ENCODE assay signal across 8 cellular contexts in the genomic region with DNA sequence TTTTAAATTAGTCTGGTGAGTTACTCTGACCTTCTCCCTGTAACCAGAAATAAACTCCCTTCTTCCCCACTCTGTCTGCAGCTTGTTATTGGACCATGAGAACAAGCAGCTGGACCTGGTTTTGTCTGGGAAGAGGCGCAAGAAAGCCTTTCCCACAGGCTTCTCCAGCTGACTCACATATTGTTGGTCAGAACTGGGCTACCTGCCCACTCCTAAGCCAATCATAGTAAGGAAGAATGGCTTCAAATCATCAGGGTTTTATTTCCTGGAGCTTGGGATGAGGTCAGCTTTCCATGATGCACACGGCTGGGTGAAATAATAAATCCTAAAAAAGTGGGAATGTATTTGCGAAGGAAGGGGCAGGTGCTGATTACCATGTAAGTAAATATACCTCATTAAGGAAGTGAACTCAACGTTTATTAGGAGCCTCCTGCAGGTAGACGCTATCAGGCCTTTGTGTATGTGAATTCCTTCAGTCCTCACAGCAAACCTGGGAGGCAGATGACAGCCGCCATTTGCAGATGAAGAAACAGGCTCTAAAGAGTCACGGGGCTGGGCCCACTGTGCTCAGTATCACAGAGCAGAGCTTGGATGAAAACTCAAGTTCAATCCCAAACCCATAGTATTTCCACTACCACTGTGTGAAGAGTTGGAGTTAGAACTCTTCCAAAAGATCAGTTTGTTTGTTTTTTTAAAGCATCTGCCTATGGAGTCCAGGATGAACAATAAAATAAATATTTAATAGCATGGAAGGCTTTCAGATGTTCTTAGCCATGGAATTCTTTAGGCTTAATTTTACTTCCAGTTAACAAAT. TPM values are rescaled to one million over a fixed set of nuclear protein-coding genes. Genes with fewer than 3 reads are reported as not detected.
DNase-seq lines count a peak whose midpoint lies in the region; ATAC-seq, FAIRE-seq and TF ChIP-seq lines count a peak whose summit lies in the region.

No MANE protein-coding gene starts in this region.

- POLR2A ChIA-PET in WTC11 (lab: Charles Lee), result interaction anchor here (1.6 kb wide), 1 partner anchor 258 kb away, joined by 5 read pairs; a partner anchor contains a TSS

- no peak overlapping the region for H3K4me3 Mint-ChIP-seq in WTC11
- no peak overlapping the region for H3K4me3 Mint-ChIP-seq in activated T-cell treated with anti-CD3 and anti-CD28 coated beads, Interleukin-2, amount 50 U/mL, for 24 hours

- no peak for FAIRE-seq in HTR-8/SVneo (lab: Jason Lieb, UNC)

- H3K4me3 ChIP-seq in breast epithelium, result peak overlapping the region in 2 of 3 donors; percentile 40 to 61
- H3K4me3 ChIP-seq in testis, result no peak overlapping the region

- intact Hi-C loops in breast epithelium (cut with DNase I; ENCODE audit: low total_unique reads), result loop anchor here (10.0 kb wide), 1 partner anchor 140 kb away; a partner anchor contains a TSS
- intact Hi-C loops in testis (cut with DNase I; ENCODE audit: low total_unique reads), result no loop called here

- 51 to 60% methylated on average over 7 of the region's 7 CpGs for WGBS in testis, 2 donors

- no peak for TF ChIP-seq POLR2A in breast epithelium (IDR thresholded peaks at IDR 0.05)
- no peak for TF ChIP-seq POLR2A in testis (IDR thresholded peaks at IDR 0.05)

- CTCF ChIA-PET in WTC11 (lab: Charles Lee), result interaction anchor here (0.5 to 2.0 kb wide), 4 partner anchors 142 to 416 kb away, joined by 3 to 8 read pairs (median 4); a partner anchor contains a TSS

- DNase-seq in HTR-8/SVneo (ENCODE audit: insufficient read length, low spot score) (peak; percentile 78), breast epithelium (ENCODE audit: low spot score in 2 of 2) (peak; percentile 71 to 94), kidney tubule cell (ENCODE audit: low spot score) (peak; percentile 97), testis (peak; percentile 84), WTC11 (ENCODE audit: low spot score) (no peak)
- no peak for DNase-seq in activated T-cell treated with anti-CD3 and anti-CD28 coated beads, Interleukin-2, amount 50 U/mL, for 24 hours
- no peak for DNase-seq in stimulated activated naive CD8-positive, alpha-beta T cell treated with anti-CD3 and anti-CD28 coated beads, Interleukin-15, Interleukin-2, amounts not matched to agents 100 U/mL and 50 U/mL, for 24 hours

- H3K4me1 Mint-ChIP-seq in WTC11, result peaks cover 36% of the 10 kb centered on the region
- peaks cover 10% of the 10 kb centered on the region for H3K4me1 Mint-ChIP-seq in activated T-cell treated with anti-CD3 and anti-CD28 coated beads, Interleukin-2, amount 50 U/mL, for 24 hours (ENCODE audit: low read depth)

- no peaks in the 10 kb centered on the region for H3K27me3 Mint-ChIP-seq in WTC11 (ENCODE audit: low read depth)
- H3K27me3 Mint-ChIP-seq in activated T-cell treated with anti-CD3 and anti-CD28 coated beads, Interleukin-2, amount 50 U/mL, for 24 hours, result no peaks in the 10 kb centered on the region

- H3K36me3 ChIP-seq in breast epithelium (no peaks in the 10 kb centered on the region), testis (ENCODE audit: low read depth, missing control alignments) (no peaks in the 10 kb centered on the region)

- H3K9me3 ChIP-seq in breast epithelium (no peaks in the 10 kb centered on the region), testis (no peaks in the 10 kb centered on the region)

- H3K4me1 ChIP-seq in breast epithelium (peaks cover 7 to 22% of the 10 kb centered on the region in 2 donors), testis (peaks cover 14% of the 10 kb centered on the region)

- H3K27ac ChIP-seq in breast epithelium (peak overlapping the region; percentile 93 to 98), testis (peak overlapping the region in 1 of 2 donors; percentile 80)

- no peak overlapping the region for H3K27ac Mint-ChIP-seq in WTC11
- no peak overlapping the region for H3K27ac Mint-ChIP-seq in activated T-cell treated with anti-CD3 and anti-CD28 coated beads, Interleukin-2, amount 50 U/mL, for 24 hours

- H3K36me3 Mint-ChIP-seq in WTC11, result no peaks in the 10 kb centered on the region
- H3K36me3 Mint-ChIP-seq in activated T-cell treated with anti-CD3 and anti-CD28 coated beads, Interleukin-2, amount 50 U/mL, for 24 hours (ENCODE audit: low read depth), result peaks cover 4% of the 10 kb centered on the region

- ATAC-seq in GM18861 (IDR thresholded peaks at IDR 0.05; ENCODE audit: unreplicated experiment) (no peak), WTC11 (no peak)
- ATAC-seq in stimulated activated naive CD8-positive, alpha-beta T cell treated with anti-CD3 and anti-CD28 coated beads, Interleukin-15, Interleukin-2, amounts not matched to agents 100 U/mL and 50 U/mL, for 24 hours, result no peak

- no peaks in the 10 kb centered on the region for H3K9me3 Mint-ChIP-seq in WTC11
- H3K9me3 Mint-ChIP-seq in activated T-cell treated with anti-CD3 and anti-CD28 coated beads, Interleukin-2, amount 50 U/mL, for 24 hours, result no peaks in the 10 kb centered on the region

- H3K27me3 ChIP-seq in breast epithelium (no peaks in the 10 kb centered on the region), testis (no peaks in the 10 kb centered on the region)

- TF ChIP-seq CTCF in breast epithelium (IDR thresholded peaks at IDR 0.05) (no peak), testis (IDR thresholded peaks at IDR 0.05) (no peak), WTC11 (IDR thresholded peaks at IDR 0.05) (no peak)

TF ChIP-seq in WTC11, 78 proteins besides CTCF, POLR2A, EP300 and RAD21 (continues in another document):
- no peak for TF ChIP-seq ZNF121 (CRISPR knock-in tag; IDR thresholded peaks at IDR 0.05)
- TF ChIP-seq MXD4 (CRISPR knock-in tag; IDR thresholded peaks at IDR 0.05; ENCODE audit: borderline replicate concordance), result no peak
- TF ChIP-seq, protein P1, sequence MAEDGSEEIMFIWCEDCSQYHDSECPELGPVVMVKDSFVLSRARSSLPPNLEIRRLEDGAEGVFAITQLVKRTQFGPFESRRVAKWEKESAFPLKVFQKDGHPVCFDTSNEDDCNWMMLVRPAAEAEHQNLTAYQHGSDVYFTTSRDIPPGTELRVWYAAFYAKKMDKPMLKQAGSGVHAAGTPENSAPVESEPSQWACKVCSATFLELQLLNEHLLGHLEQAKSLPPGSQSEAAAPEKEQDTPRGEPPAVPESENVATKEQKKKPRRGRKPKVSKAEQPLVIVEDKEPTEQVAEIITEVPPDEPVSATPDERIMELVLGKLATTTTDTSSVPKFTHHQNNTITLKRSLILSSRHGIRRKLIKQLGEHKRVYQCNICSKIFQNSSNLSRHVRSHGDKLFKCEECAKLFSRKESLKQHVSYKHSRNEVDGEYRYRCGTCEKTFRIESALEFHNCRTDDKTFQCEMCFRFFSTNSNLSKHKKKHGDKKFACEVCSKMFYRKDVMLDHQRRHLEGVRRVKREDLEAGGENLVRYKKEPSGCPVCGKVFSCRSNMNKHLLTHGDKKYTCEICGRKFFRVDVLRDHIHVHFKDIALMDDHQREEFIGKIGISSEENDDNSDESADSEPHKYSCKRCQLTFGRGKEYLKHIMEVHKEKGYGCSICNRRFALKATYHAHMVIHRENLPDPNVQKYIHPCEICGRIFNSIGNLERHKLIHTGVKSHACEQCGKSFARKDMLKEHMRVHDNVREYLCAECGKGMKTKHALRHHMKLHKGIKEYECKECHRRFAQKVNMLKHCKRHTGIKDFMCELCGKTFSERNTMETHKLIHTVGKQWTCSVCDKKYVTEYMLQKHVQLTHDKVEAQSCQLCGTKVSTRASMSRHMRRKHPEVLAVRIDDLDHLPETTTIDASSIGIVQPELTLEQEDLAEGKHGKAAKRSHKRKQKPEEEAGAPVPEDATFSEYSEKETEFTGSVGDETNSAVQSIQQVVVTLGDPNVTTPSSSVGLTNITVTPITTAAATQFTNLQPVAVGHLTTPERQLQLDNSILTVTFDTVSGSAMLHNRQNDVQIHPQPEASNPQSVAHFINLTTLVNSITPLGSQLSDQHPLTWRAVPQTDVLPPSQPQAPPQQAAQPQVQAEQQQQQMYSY (CRISPR knock-in tag; IDR thresholded peaks at IDR 0.05), result no peak
- TF ChIP-seq, protein P2, sequence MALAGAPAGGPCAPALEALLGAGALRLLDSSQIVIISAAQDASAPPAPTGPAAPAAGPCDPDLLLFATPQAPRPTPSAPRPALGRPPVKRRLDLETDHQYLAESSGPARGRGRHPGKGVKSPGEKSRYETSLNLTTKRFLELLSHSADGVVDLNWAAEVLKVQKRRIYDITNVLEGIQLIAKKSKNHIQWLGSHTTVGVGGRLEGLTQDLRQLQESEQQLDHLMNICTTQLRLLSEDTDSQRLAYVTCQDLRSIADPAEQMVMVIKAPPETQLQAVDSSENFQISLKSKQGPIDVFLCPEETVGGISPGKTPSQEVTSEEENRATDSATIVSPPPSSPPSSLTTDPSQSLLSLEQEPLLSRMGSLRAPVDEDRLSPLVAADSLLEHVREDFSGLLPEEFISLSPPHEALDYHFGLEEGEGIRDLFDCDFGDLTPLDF (CRISPR knock-in tag; IDR thresholded peaks at IDR 0.05), result no peak
- no peak for TF ChIP-seq GABPB1 (CRISPR knock-in tag; IDR thresholded peaks at IDR 0.05)
- no peak for TF ChIP-seq FOXJ3 (CRISPR knock-in tag; IDR thresholded peaks at IDR 0.05; ENCODE audit: borderline replicate concordance)
- TF ChIP-seq, protein P3, sequence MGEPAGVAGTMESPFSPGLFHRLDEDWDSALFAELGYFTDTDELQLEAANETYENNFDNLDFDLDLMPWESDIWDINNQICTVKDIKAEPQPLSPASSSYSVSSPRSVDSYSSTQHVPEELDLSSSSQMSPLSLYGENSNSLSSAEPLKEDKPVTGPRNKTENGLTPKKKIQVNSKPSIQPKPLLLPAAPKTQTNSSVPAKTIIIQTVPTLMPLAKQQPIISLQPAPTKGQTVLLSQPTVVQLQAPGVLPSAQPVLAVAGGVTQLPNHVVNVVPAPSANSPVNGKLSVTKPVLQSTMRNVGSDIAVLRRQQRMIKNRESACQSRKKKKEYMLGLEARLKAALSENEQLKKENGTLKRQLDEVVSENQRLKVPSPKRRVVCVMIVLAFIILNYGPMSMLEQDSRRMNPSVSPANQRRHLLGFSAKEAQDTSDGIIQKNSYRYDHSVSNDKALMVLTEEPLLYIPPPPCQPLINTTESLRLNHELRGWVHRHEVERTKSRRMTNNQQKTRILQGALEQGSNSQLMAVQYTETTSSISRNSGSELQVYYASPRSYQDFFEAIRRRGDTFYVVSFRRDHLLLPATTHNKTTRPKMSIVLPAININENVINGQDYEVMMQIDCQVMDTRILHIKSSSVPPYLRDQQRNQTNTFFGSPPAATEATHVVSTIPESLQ (CRISPR knock-in tag; IDR thresholded peaks at IDR 0.05), result no peak
- TF ChIP-seq CREM (CRISPR knock-in tag; IDR thresholded peaks at IDR 0.05), result no peak

RNA-seq across cellular contexts. Expression of a gene that starts 32.7 kb away (rescaled TPM):
- total RNA-seq in breast epithelium, result 10 to 100 TPM; 15.1 to 35.7 (median 25.9) TPM
- total RNA-seq in testis, result 10 to 100 TPM; 18.3 to 21.9 TPM
- polyA plus RNA-seq in testis (ENCODE audit: insufficient read depth, low read depth, low replicate concordance), result 15.6 TPM
- 1.9 to 2.2 TPM (median 2.0 TPM) in 3 replicates for total RNA-seq in WTC11 (2021)

RNA-seq across cellular contexts. Expression of a gene that starts 54.6 kb away (rescaled TPM):
- total RNA-seq in breast epithelium (100 to 1,000 TPM in 2 of 3 donors, 10 to 100 TPM in 1; 91.2 to 115 (median 109) TPM), testis (100 to 1,000 TPM; 174 to 203 TPM), WTC11 (2021) (62.8 to 66.8 TPM (median 63.7 TPM) in 3 replicates)
- 91.6 TPM for polyA plus RNA-seq in testis (ENCODE audit: insufficient read depth, low read depth, low replicate concordance)

RNA-seq across cellular contexts. Expression of a gene that starts 54.9 kb away (rescaled TPM):
- total RNA-seq in breast epithelium (10 to 100 TPM in 1 of 3 donors, 1 to 10 TPM in 2; 5.9 to 13.1 (median 8.8) TPM), testis (10 to 100 TPM; 30.3 to 32.1 TPM), WTC11 (2021) (12.2 to 13.6 TPM (median 12.6 TPM) in 3 replicates)
- polyA plus RNA-seq in testis (ENCODE audit: insufficient read depth, low read depth, low replicate concordance), result 14.2 TPM

Comparison
In these comparisons a context has a peak if more than half of its experiments do, and no peak if none do; other contexts are left out.
1. DNase-seq: peak in HTR-8/SVneo (single experiment), breast epithelium (2 of 2), kidney tubule cell (single experiment) and testis (single experiment); none in WTC11 (single experiment), activated T-cell treated with anti-CD3 and anti-CD28 coated beads, Interleukin-2, amount 50 U/mL, for 24 hours (single experiment) and stimulated activated naive CD8-positive, alpha-beta T cell treated with anti-CD3 and anti-CD28 coated beads, Interleukin-15, Interleukin-2, amounts not matched to agents 100 U/mL and 50 U/mL, for 24 hours (single experiment).
2. H3K4me3 ChIP-seq: peak in breast epithelium (2 of 3); none in testis (0 of 2).